Comparison of ENCODE assay signal across 22 cellular contexts in the genomic region with DNA sequence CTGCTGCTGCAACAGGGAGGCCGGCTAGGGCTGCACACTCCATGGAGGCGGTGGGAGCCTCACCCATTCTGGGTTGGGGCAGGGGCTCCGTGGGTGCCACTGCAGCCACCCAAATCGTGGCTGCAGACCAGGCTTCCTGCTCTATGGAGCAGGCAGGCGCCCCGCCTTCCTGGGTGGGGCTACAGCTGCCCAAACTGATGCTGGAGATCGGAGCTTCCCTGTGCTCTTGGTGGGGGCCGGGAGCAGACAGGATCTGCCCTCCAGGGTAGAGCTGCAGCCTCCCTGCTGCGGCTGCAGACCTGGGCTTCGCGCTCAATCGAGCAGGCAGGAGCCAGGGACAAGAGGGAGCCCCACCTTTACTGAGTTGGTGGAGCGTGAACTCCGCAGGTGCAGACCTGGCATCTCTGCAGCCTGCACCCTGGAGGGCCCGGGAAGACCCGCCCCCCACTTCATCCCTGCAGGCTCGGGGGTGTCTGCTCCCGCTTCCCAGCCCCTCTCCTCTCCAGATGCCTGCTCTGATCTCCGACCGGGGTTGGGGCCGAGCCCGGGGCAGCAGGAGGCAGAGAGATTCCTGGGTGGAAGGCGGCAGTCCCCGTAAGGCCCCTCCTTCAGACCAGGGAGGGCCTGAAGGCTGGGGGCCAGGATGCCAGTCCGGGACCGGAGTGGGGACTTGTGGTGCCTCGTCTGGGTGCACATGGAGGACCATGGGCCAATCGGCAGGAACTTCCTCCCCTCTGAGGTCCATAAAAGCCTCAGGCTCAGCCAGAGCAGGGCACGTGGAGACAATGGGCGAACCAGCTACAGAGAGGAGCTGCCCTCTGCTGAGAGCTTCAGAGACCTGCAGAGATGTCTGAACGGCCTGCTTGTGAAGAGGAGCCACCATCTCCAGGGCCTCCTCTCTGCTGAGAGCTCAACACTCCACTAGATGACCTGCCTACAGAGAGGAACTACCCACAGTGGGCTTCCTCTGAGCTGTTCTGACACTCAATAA.
"Had no signal": no experiment of that assay in that cellular context is flagged by ENCODE, and none has a peak within 500 bp of the region (broad histone marks: within the 10 kb centered on the region; RNA-seq: fewer than 3 reads in every experiment).

No MANE protein-coding gene starts in this region.

- H3K9me3 ChIP-seq: colonic mucosa, gastrocnemius medialis, right lobe of liver had no signal

- H3K27ac Mint-ChIP-seq: activated B cell treated with CpG ODN at 0.5 μM for 24 hours; activated naive CD8-positive, alpha-beta T cell treated with anti-CD3 and anti-CD28 coated beads for 36 hours; nephron; stimulated activated effector memory CD8-positive, alpha-beta T cell treated with anti-CD3 and anti-CD28 coated beads, Interleukin-12 subunit alpha, Interleukin-12 subunit beta, amount 100 ng/mL, for 72 hours; T-helper 1 cell treated with Interleukin-12 subunit alpha and Interleukin-12 subunit beta and Interleukin-4 antibody, amounts not matched to agents 30 μg/mL and 1 μg/mL, for 36 hours; type B pancreatic cell had no signal

- H3K36me3 ChIP-seq: breast epithelium, colonic mucosa, esophagus squamous epithelium, gastrocnemius medialis, right lobe of liver had no signal

- H3K36me3 Mint-ChIP-seq: type B pancreatic cell had no signal

- H3K4me3 ChIP-seq: breast epithelium, colonic mucosa, esophagus squamous epithelium, gastrocnemius medialis, right lobe of liver, skin epidermis had no signal

- H3K27me3 ChIP-seq: breast epithelium, colonic mucosa, esophagus squamous epithelium, gastrocnemius medialis, right lobe of liver had no signal

- H3K4me1 ChIP-seq: breast epithelium, colonic mucosa, esophagus squamous epithelium, gastrocnemius medialis, right lobe of liver had no signal

- DNase-seq: activated B cell treated with CpG ODN at 0.5 μM for 24 hours; activated CD4-positive, alpha-beta T cell treated with anti-CD3 and anti-CD28 coated beads for 4 hours; activated CD4-positive, alpha-beta T cell treated with anti-CD3 and anti-CD28 coated beads, Interleukin-2, amount 50 U/mL, for 48 hours; activated CD8-positive, alpha-beta memory T cell treated with anti-CD3 and anti-CD28 coated beads, Interleukin-2, amount 50 U/mL, for 48 hours; activated naive CD4-positive, alpha-beta T cell treated with Interleukin-2 at 50 U/mL for 16 hours; activated naive CD8-positive, alpha-beta T cell treated with anti-CD3 and anti-CD28 coated beads for 36 hours; activated T-cell treated with anti-CD3 and anti-CD28 coated beads, Interleukin-2, amount 50 U/mL, for 4 hours; colonic mucosa; esophagus squamous epithelium; gastrocnemius medialis; hypothalamus; occipital lobe; right lobe of liver; stimulated activated CD4-positive, alpha-beta T cell treated with anti-CD3 and anti-CD28 coated beads, Interleukin-1b, Interleukin-23, amount 100 ng/mL, for 48 hours; T1000 had no signal

- H3K9me3 Mint-ChIP-seq: activated T-cell treated with anti-CD3 and anti-CD28 coated beads, Interleukin-2, amount 50 U/mL, for 4 hours; central memory CD8-positive, alpha-beta T cell; nephron; stimulated activated effector memory CD8-positive, alpha-beta T cell treated with anti-CD3 and anti-CD28 coated beads, Interleukin-12 subunit alpha, Interleukin-12 subunit beta, amount 100 ng/mL, for 72 hours; type B pancreatic cell had no signal

- H3K4me1 Mint-ChIP-seq: activated B cell treated with CpG ODN at 0.5 μM for 24 hours; activated naive CD8-positive, alpha-beta T cell treated with anti-CD3 and anti-CD28 coated beads for 36 hours; central memory CD8-positive, alpha-beta T cell; stimulated activated effector memory CD8-positive, alpha-beta T cell treated with anti-CD3 and anti-CD28 coated beads, Interleukin-12 subunit alpha, Interleukin-12 subunit beta, amount 100 ng/mL, for 72 hours had no signal

- H3K4me3 Mint-ChIP-seq: activated B cell treated with CpG ODN at 0.5 μM for 24 hours; activated naive CD8-positive, alpha-beta T cell treated with anti-CD3 and anti-CD28 coated beads for 36 hours; activated T-cell treated with anti-CD3 and anti-CD28 coated beads, Interleukin-2, amount 50 U/mL, for 4 hours; central memory CD8-positive, alpha-beta T cell; nephron; stimulated activated effector memory CD8-positive, alpha-beta T cell treated with anti-CD3 and anti-CD28 coated beads, Interleukin-12 subunit alpha, Interleukin-12 subunit beta, amount 100 ng/mL, for 72 hours; T-helper 1 cell treated with Interleukin-12 subunit alpha and Interleukin-12 subunit beta and Interleukin-4 antibody, amounts not matched to agents 30 μg/mL and 1 μg/mL, for 36 hours; type B pancreatic cell had no signal

- H3K27me3 Mint-ChIP-seq: activated B cell treated with CpG ODN at 0.5 μM for 24 hours; activated naive CD8-positive, alpha-beta T cell treated with anti-CD3 and anti-CD28 coated beads for 36 hours; central memory CD8-positive, alpha-beta T cell; type B pancreatic cell had no signal

- H3K27ac ChIP-seq: breast epithelium, colonic mucosa, esophagus squamous epithelium, gastrocnemius medialis, right lobe of liver, skin epidermis had no signal
